1 cellular context compared by ENCODE assay signal in genomic region chr6:83883240-83883639, GRCh38.
TF ChIP-seq lines count a peak whose summit lies in the region.

No MANE protein-coding gene starts in this region.

TF ChIP-seq in HEK293, 187 proteins besides CTCF, POLR2A, EP300 and RAD21 (continued from another document and continues in another):
- TF ChIP-seq ZNF544 (tag by site-specific recombination; IDR thresholded peaks at IDR 0.05) = no peak
- TF ChIP-seq ZNF792 (tag by site-specific recombination; IDR thresholded peaks at IDR 0.05) = no peak
- TF ChIP-seq ZNF549 (tag by site-specific recombination; IDR thresholded peaks at IDR 0.05) = no peak
- TF ChIP-seq ZNF292 (tag by site-specific recombination; IDR thresholded peaks at IDR 0.05; ENCODE audit: borderline replicate concordance, low read depth) = no peak
- no peak for TF ChIP-seq ZNF610 (tag by site-specific recombination; IDR thresholded peaks at IDR 0.05; ENCODE audit: borderline replicate concordance)
- TF ChIP-seq ZNF600 (tag by site-specific recombination; IDR thresholded peaks at IDR 0.05) = no peak
- no peak for TF ChIP-seq ZNF423 (tag by site-specific recombination; IDR thresholded peaks at IDR 0.05)
- TF ChIP-seq SP2 (tag by site-specific recombination; IDR thresholded peaks at IDR 0.05) = no peak
- TF ChIP-seq ZNF114 (tag by site-specific recombination; IDR thresholded peaks at IDR 0.05) = no peak
- TF ChIP-seq ZNF521 (tag by site-specific recombination; IDR thresholded peaks at IDR 0.05) = no peak
- no peak for TF ChIP-seq ZSCAN30 (tag by site-specific recombination; IDR thresholded peaks at IDR 0.05)
- TF ChIP-seq ZBTB44 (tag by site-specific recombination; IDR thresholded peaks at IDR 0.05) = peak; percentile 63; the same call in 1 of the 2 replicates
- no peak for TF ChIP-seq KLF9 (tag by site-specific recombination; IDR thresholded peaks at IDR 0.05; ENCODE audit: low read depth)
- peak; percentile 65; the same call in 1 of the 2 replicates for TF ChIP-seq PRDM4 (tag by site-specific recombination; IDR thresholded peaks at IDR 0.05)
- TF ChIP-seq ZNF629 (tag by site-specific recombination; IDR thresholded peaks at IDR 0.05) = no peak
- TF ChIP-seq ZNF280C (tag by site-specific recombination; IDR thresholded peaks at IDR 0.05) = no peak
- no peak for TF ChIP-seq ZNF132 (tag by site-specific recombination; IDR thresholded peaks at IDR 0.05; ENCODE audit: borderline replicate concordance)
- TF ChIP-seq PATZ1 (tag by site-specific recombination; IDR thresholded peaks at IDR 0.05) = no peak
- no peak for TF ChIP-seq ZNF518A (tag by site-specific recombination; conservative IDR thresholded peaks at IDR 0.05; ENCODE audit: low read depth)
- TF ChIP-seq ZNF561 (tag by site-specific recombination; IDR thresholded peaks at IDR 0.05; ENCODE audit: borderline replicate concordance) = 0 out of 2 replicates have a peak, but pooled peaks have one; percentile 54
- TF ChIP-seq, protein P1, sequence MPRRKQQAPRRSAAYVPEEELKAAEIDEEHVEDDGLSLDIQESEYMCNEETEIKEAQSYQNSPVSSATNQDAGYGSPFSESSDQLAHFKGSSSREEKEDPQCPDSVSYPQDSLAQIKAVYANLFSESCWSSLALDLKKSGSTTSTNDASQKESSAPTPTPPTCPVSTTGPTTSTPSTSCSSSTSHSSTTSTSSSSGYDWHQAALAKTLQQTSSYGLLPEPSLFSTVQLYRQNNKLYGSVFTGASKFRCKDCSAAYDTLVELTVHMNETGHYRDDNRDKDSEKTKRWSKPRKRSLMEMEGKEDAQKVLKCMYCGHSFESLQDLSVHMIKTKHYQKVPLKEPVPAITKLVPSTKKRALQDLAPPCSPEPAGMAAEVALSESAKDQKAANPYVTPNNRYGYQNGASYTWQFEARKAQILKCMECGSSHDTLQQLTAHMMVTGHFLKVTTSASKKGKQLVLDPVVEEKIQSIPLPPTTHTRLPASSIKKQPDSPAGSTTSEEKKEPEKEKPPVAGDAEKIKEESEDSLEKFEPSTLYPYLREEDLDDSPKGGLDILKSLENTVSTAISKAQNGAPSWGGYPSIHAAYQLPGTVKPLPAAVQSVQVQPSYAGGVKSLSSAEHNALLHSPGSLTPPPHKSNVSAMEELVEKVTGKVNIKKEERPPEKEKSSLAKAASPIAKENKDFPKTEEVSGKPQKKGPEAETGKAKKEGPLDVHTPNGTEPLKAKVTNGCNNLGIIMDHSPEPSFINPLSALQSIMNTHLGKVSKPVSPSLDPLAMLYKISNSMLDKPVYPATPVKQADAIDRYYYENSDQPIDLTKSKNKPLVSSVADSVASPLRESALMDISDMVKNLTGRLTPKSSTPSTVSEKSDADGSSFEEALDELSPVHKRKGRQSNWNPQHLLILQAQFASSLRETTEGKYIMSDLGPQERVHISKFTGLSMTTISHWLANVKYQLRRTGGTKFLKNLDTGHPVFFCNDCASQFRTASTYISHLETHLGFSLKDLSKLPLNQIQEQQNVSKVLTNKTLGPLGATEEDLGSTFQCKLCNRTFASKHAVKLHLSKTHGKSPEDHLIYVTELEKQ (tag by site-specific recombination; IDR thresholded peaks at IDR 0.05; ENCODE audit: borderline replicate concordance) = peak; percentile 41; the same call in 1 of the 2 replicates
- TF ChIP-seq HOXA7 (CRISPR knock-in tag; IDR thresholded peaks at IDR 0.05; ENCODE audit: borderline replicate concordance) = no peak
- TF ChIP-seq, protein P2, sequence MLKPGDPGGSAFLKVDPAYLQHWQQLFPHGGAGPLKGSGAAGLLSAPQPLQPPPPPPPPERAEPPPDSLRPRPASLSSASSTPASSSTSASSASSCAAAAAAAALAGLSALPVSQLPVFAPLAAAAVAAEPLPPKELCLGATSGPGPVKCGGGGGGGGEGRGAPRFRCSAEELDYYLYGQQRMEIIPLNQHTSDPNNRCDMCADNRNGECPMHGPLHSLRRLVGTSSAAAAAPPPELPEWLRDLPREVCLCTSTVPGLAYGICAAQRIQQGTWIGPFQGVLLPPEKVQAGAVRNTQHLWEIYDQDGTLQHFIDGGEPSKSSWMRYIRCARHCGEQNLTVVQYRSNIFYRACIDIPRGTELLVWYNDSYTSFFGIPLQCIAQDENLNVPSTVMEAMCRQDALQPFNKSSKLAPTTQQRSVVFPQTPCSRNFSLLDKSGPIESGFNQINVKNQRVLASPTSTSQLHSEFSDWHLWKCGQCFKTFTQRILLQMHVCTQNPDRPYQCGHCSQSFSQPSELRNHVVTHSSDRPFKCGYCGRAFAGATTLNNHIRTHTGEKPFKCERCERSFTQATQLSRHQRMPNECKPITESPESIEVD (tag by site-specific recombination; IDR thresholded peaks at IDR 0.05) = peak; percentile 97
- no peak for TF ChIP-seq ZNF776 (tag by site-specific recombination; IDR thresholded peaks at IDR 0.05; ENCODE audit: borderline replicate concordance)
- peak; percentile 46 for TF ChIP-seq ZBTB17 (tag by site-specific recombination; IDR thresholded peaks at IDR 0.05)
- TF ChIP-seq SETDB1 (IDR thresholded peaks at IDR 0.05; ENCODE audit: insufficient read length, low read length) = no peak
- TF ChIP-seq ZNF221 (tag by site-specific recombination; IDR thresholded peaks at IDR 0.05; ENCODE audit: borderline replicate concordance) = no peak
- no peak for TF ChIP-seq GLI2 (tag by site-specific recombination; IDR thresholded peaks at IDR 0.05; ENCODE audit: borderline replicate concordance, low read depth)
- TF ChIP-seq ZNF169 (tag by site-specific recombination; IDR thresholded peaks at IDR 0.05) = no peak
- peak; percentile 78 for TF ChIP-seq ZNF843 (tag by site-specific recombination; IDR thresholded peaks at IDR 0.05)
- TF ChIP-seq, protein P3, sequence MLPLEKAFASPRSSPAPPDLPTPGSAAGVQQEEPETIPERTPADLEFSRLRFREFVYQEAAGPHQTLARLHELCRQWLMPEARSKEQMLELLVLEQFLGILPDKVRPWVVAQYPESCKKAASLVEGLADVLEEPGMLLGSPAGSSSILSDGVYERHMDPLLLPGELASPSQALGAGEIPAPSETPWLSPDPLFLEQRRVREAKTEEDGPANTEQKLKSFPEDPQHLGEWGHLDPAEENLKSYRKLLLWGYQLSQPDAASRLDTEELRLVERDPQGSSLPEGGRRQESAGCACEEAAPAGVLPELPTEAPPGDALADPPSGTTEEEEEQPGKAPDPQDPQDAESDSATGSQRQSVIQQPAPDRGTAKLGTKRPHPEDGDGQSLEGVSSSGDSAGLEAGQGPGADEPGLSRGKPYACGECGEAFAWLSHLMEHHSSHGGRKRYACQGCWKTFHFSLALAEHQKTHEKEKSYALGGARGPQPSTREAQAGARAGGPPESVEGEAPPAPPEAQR (tag by site-specific recombination; IDR thresholded peaks at IDR 0.05) = no peak
- no peak for TF ChIP-seq ZNF777 (tag by site-specific recombination; IDR thresholded peaks at IDR 0.05; ENCODE audit: borderline replicate concordance)
- no peak for TF ChIP-seq ZNF214 (tag by site-specific recombination; IDR thresholded peaks at IDR 0.05; ENCODE audit: borderline replicate concordance)
- no peak for TF ChIP-seq HOXD13 (CRISPR knock-in tag; IDR thresholded peaks at IDR 0.05; ENCODE audit: borderline replicate concordance)
- peak; percentile 68; the same call in 1 of the 2 replicates for TF ChIP-seq OSR2 (tag by site-specific recombination; IDR thresholded peaks at IDR 0.05)
- TF ChIP-seq MYNN (tag by site-specific recombination; IDR thresholded peaks at IDR 0.05; ENCODE audit: borderline replicate concordance) = no peak
- no peak for TF ChIP-seq ZNF211 (tag by site-specific recombination; IDR thresholded peaks at IDR 0.05; ENCODE audit: low read depth)
- TF ChIP-seq SP7 (tag by site-specific recombination; IDR thresholded peaks at IDR 0.05) = no peak
- TF ChIP-seq FEZF1 (tag by site-specific recombination; IDR thresholded peaks at IDR 0.05) = peak; percentile 74
- TF ChIP-seq ZNF555 (tag by site-specific recombination; conservative IDR thresholded peaks at IDR 0.05) = no peak
- no peak for TF ChIP-seq ZNF16 (tag by site-specific recombination; IDR thresholded peaks at IDR 0.05; ENCODE audit: low read depth)
